In genomic region chr3:170563712-170564423, GRCh38 we compare ENCODE assay signal across 8 cellular contexts. TPM values are rescaled to one million over a fixed set of nuclear protein-coding genes. Genes with fewer than 3 reads are reported as not detected.
A peak's percentile ranks its signal among the peaks of the same experiment; 100 is the strongest.
DNase-seq lines count a peak whose midpoint lies in the region; ATAC-seq, FAIRE-seq and TF ChIP-seq lines count a peak whose summit lies in the region.

No MANE protein-coding gene starts in this region.

- TF ChIP-seq POLR2A in tibial nerve (IDR thresholded peaks at IDR 0.05), result no peak

- no peaks in the 10 kb centered on the region for H4K20me1 ChIP-seq in astrocyte (ENCODE audit: insufficient read depth, low read length)

- no peaks in the 10 kb centered on the region for H3K79me2 ChIP-seq in astrocyte (ENCODE audit: insufficient read depth, low read length)

- CTCF ChIA-PET in GM10248 (lab: Yijun Ruan, JAX), result interaction anchor here (1.0 to 1.1 kb wide), 2 partner anchors 9 to 11 kb away, joined by 3 read pairs; no protein-coding TSS in a partner anchor

- H3K9me3 Mint-ChIP-seq in astrocyte (ENCODE audit: unreplicated experiment), result no peaks in the 10 kb centered on the region
- no peaks in the 10 kb centered on the region for H3K9me3 Mint-ChIP-seq in stimulated activated memory B cell treated with anti-CD40 and anti-IgM and Interleukin-4, amounts not matched to agents 10 μg/mL and 1 μg/mL and 100 μg/mL, for 72 hours

- peak overlapping the region; percentile 38 for H3K27ac Mint-ChIP-seq in astrocyte (ENCODE audit: unreplicated experiment)
- no peak overlapping the region for H3K27ac Mint-ChIP-seq in stimulated activated memory B cell treated with anti-CD40 and anti-IgM and Interleukin-4, amounts not matched to agents 10 μg/mL and 1 μg/mL and 100 μg/mL, for 72 hours

- H2AFZ ChIP-seq in astrocyte (ENCODE audit: low read depth, low read length), result peak overlapping the region; percentile 54

- H3K4me1 ChIP-seq in astrocyte (ENCODE audit: insufficient read depth, low read length) (peaks cover 4% of the 10 kb centered on the region), tibial nerve (peaks cover 0 to 3% (median 0%) of the 10 kb centered on the region in 4 donors)

- DNase-seq in GM10248 (ENCODE audit: extremely low spot score), result peak; percentile 32
- DNase-seq in astrocyte (ENCODE audit: low read depth), result peak; percentile 58
- no peak for DNase-seq in NCI-H146 (lab: John Stamatoyannopoulos, UW)
- no peak for DNase-seq in ecto neural progenitor cell (ENCODE audit: low spot score)
- no peak for DNase-seq in tibial nerve (ENCODE audit: low spot score in 2 of 2)

- H3K27ac ChIP-seq in astrocyte (ENCODE audit: low read depth, low read length) (no peak overlapping the region), tibial nerve (peak overlapping the region in 1 of 4 donors; percentile 54)

- peak overlapping the region; percentile 67 for H3K4me2 ChIP-seq in astrocyte (ENCODE audit: low read length)

- H3K9me3 ChIP-seq in astrocyte (ENCODE audit: insufficient read depth, low read depth, low read length), result no peaks in the 10 kb centered on the region
- no peaks in the 10 kb centered on the region for H3K9me3 ChIP-seq in tibial nerve

- H3K4me3 ChIP-seq in astrocyte (ENCODE audit: insufficient read depth, low read depth, low read length) (no peak overlapping the region), tibial nerve (no peak overlapping the region)

- H3K27me3 ChIP-seq in astrocyte (ENCODE audit: insufficient read depth, low read length), result no peaks in the 10 kb centered on the region
- no peaks in the 10 kb centered on the region for H3K27me3 ChIP-seq in tibial nerve

- TF ChIP-seq CTCF in GM10248 (IDR thresholded peaks at IDR 0.05; ENCODE audit: control extremely low read depth, extremely low read depth, low read depth, missing control alignments) (no peak), astrocyte (IDR thresholded peaks at IDR 0.05; ENCODE audit: insufficient read depth, low read depth, low read length) (no peak), tibial nerve (IDR thresholded peaks at IDR 0.05) (no peak)

- TF ChIP-seq EP300 in tibial nerve (IDR thresholded peaks at IDR 0.05), result no peak

- ATAC-seq in GM21367 (IDR thresholded peaks at IDR 0.05; ENCODE audit: unreplicated experiment), result peak; percentile 85
- ATAC-seq in HG03469 (IDR thresholded peaks at IDR 0.05; ENCODE audit: unreplicated experiment), result peak; percentile 87
- peak; percentile 93 for ATAC-seq in stimulated activated memory B cell treated with anti-CD40 and anti-IgM and Interleukin-4, amounts not matched to agents 10 μg/mL and 1 μg/mL and 100 μg/mL, for 72 hours

- peaks cover 4% of the 10 kb centered on the region for H3K36me3 Mint-ChIP-seq in astrocyte (ENCODE audit: low read depth, unreplicated experiment)
- H3K36me3 Mint-ChIP-seq in stimulated activated memory B cell treated with anti-CD40 and anti-IgM and Interleukin-4, amounts not matched to agents 10 μg/mL and 1 μg/mL and 100 μg/mL, for 72 hours, result no peaks in the 10 kb centered on the region

- H3K4me3 Mint-ChIP-seq in astrocyte (ENCODE audit: unreplicated experiment), result no peak overlapping the region
- no peak overlapping the region for H3K4me3 Mint-ChIP-seq in stimulated activated memory B cell treated with anti-CD40 and anti-IgM and Interleukin-4, amounts not matched to agents 10 μg/mL and 1 μg/mL and 100 μg/mL, for 72 hours

- FAIRE-seq in astrocyte (lab: Jason Lieb, UNC), result no peak

- POLR2A ChIA-PET in GM10248 (lab: Yijun Ruan, JAX), result no interaction called here

- no peaks in the 10 kb centered on the region for H3K36me3 ChIP-seq in astrocyte (ENCODE audit: insufficient read depth, low read length)
- H3K36me3 ChIP-seq in tibial nerve, result no peaks in the 10 kb centered on the region

- peaks cover 3% of the 10 kb centered on the region for H3K27me3 Mint-ChIP-seq in astrocyte (ENCODE audit: low read depth, unreplicated experiment)
- peaks cover 8% of the 10 kb centered on the region for H3K27me3 Mint-ChIP-seq in stimulated activated memory B cell treated with anti-CD40 and anti-IgM and Interleukin-4, amounts not matched to agents 10 μg/mL and 1 μg/mL and 100 μg/mL, for 72 hours

- peaks cover 6% of the 10 kb centered on the region for H3K4me1 Mint-ChIP-seq in astrocyte (ENCODE audit: low read depth, unreplicated experiment)
- peaks cover 16% of the 10 kb centered on the region for H3K4me1 Mint-ChIP-seq in stimulated activated memory B cell treated with anti-CD40 and anti-IgM and Interleukin-4, amounts not matched to agents 10 μg/mL and 1 μg/mL and 100 μg/mL, for 72 hours

- WGBS in tibial nerve, 2 donors, result 54 to 61% methylated on average over 7 of the region's 7 CpGs

- peak overlapping the region; percentile 12 for H3K9ac ChIP-seq in astrocyte (ENCODE audit: low read length)

RNA-seq across cellular contexts. Expression of gene SLC7A14, which starts 22.0 kb away (rescaled TPM):
- total RNA-seq in astrocyte, result 0.23 TPM in 1 of 2 replicates, not detected in the other
- under 1 TPM in 1 of 4 donors, not detected in 3; 0.44 TPM for total RNA-seq in tibial nerve

Comparison
In these comparisons a context has a peak if more than half of its experiments do, and no peak if none do; other contexts are left out.
1. DNase-seq: peak in GM10248 (single experiment) and astrocyte (single experiment); none in NCI-H146 (single experiment), ecto neural progenitor cell (single experiment) and tibial nerve (0 of 2).
2. Peak in every context shown above with its lines, with median percentiles within 50 percentile points of each other: ATAC-seq.